ENCODE assay signal across 22 cellular contexts in genomic region chr22:24972369-24972768, GRCh38. TPM values are rescaled to one million over a fixed set of nuclear protein-coding genes. Genes with fewer than 3 reads are reported as not detected.
"Had no signal": no experiment of that assay in that cellular context is flagged by ENCODE, and none has a peak within 500 bp of the region (broad histone marks: within the 10 kb centered on the region; RNA-seq: fewer than 3 reads in every experiment).

No MANE protein-coding gene starts in this region.

- H3K27ac ChIP-seq: SJSA1, SK-N-MC had no signal

- H3K4me3 ChIP-seq: MG63, SJSA1, SK-N-MC had no signal

- H3K27me3 ChIP-seq: MG63, SJSA1 had no signal

- H3K9me3 ChIP-seq: MG63 had no signal

- H3K36me3 ChIP-seq: SJSA1 had no signal

- H3K4me1 ChIP-seq: SJSA1 had no signal

- DNase-seq: KBM-7, MG63, NCI-H1092, NCI-H1105 treated with DMSO at 0.1 percent for 48 hours, NCI-H1417 treated with DMSO at 0.1 percent for 48 hours, NCI-H146, NCI-H1694 treated with DMSO at 0.1 percent for 48 hours, NCI-H1930, NCI-H2081 treated with DMSO at 0.1 percent for 48 hours, NCI-H2171, NCI-H226, NCI-H446, NCI-H510A, NCI-H524 treated with DMSO at 0.1 percent for 48 hours, NCI-H69, NCI-H774, Right ventricle myocardium superior, SIG-M5 had no signal

RNA-seq across cellular contexts. Expression of gene LHFPL7, which starts 25.9 kb away (rescaled TPM):
- total RNA-seq: HT-29, LHCN-M2, Right ventricle myocardium superior had no signal
